Comparison of ENCODE assay signal across 30 cellular contexts in the genomic region with DNA sequence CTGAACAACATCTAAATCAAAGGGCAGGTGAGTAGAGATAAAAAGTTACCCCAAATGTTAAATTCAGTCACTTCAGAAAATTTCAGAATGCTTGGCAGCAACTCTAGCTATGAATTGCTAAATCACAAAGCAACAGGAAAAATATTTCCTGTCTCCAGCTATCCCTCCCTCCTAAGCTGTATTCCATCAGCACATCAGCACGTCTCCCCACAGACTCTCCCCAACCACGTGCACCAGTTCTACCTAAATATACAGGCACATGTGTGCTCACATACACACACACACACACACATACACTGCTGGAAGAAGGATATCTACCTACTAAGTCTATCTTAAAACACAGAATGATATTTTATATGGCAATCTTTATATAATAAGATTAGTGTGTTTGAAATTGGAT.
"Had no signal": no experiment of that assay in that cellular context is flagged by ENCODE, and none has a peak within 500 bp of the region (broad histone marks: within the 10 kb centered on the region; RNA-seq: fewer than 3 reads in every experiment).

No MANE protein-coding gene starts in this region.

- DNase-seq: hippocampal formation; kidney glomerular epithelial cell; left cardiac atrium; left ventricle myocardium superior; lower lobe of right lung; mammary epithelial cell; mesendoderm; naive B cell; natural killer cell; nephron progenitor cell; occipital lobe; ovary; stimulated activated CD4-positive, alpha-beta T cell treated with anti-CD3 and anti-CD28 coated beads, Interleukin-12 subunit alpha, Interleukin-12 subunit beta, amount 100 ng/mL, for 4 hours; stimulated activated CD4-positive, alpha-beta T cell treated with anti-CD3 and anti-CD28 coated beads, Interleukin-15, amount 100 ng/mL, for 24 hours; stimulated activated CD4-positive, alpha-beta T cell treated with anti-CD3 and anti-CD28 coated beads, Interleukin-2, amount 100 ng/mL, for 24 hours; stimulated activated CD4-positive, alpha-beta T cell treated with anti-CD3 and anti-CD28 coated beads, Interleukin-4, amount 100 ng/mL, for 1 hour; stimulated activated naive B cell treated with anti-CD40 and anti-IgM and Interleukin-4, amounts not matched to agents 10 μg/mL and 1 μg/mL and 100 μg/mL, for 72 hours; stimulated activated naive CD8-positive, alpha-beta T cell treated with anti-CD3 and anti-CD28 coated beads, Interleukin-15, Interleukin-2, amounts not matched to agents 100 U/mL and 50 U/mL, for 24 hours; stomach; testis; thyroid gland; transverse colon; upper lobe of left lung had no signal

- H3K27ac ChIP-seq: lower lobe of right lung, neural progenitor cell, neutrophil, ovary, right atrium auricular region, skin epidermis, stomach, testis, thyroid gland, transverse colon, upper lobe of left lung, vagina had no signal

- H3K27me3 ChIP-seq: neural progenitor cell, neutrophil, ovary, right atrium auricular region, stomach, testis, thyroid gland, transverse colon, upper lobe of left lung, vagina had no signal

- H3K4me3 ChIP-seq: lower lobe of right lung, neural progenitor cell, ovary, right atrium auricular region, skin epidermis, stomach, testis, thyroid gland, transverse colon, upper lobe of left lung, vagina had no signal

- H3K4me1 ChIP-seq: lower lobe of right lung, neural progenitor cell, right atrium auricular region, stomach, testis, thyroid gland, transverse colon, upper lobe of left lung, vagina had no signal

- ATAC-seq: left lobe of liver; left ventricle myocardium superior; lower lobe of right lung; natural killer cell; sciatic nerve; stimulated activated naive B cell treated with anti-CD40 and anti-IgM and Interleukin-4, amounts not matched to agents 10 μg/mL and 1 μg/mL and 100 μg/mL, for 72 hours; stimulated activated naive CD8-positive, alpha-beta T cell treated with anti-CD3 and anti-CD28 coated beads, Interleukin-15, Interleukin-2, amounts not matched to agents 100 U/mL and 50 U/mL, for 24 hours had no signal
